In genomic region chr1:61133048-61134019, GRCh38 we compare ENCODE assay signal across 13 cellular contexts. TPM values are rescaled to one million over a fixed set of nuclear protein-coding genes. Genes with fewer than 3 reads are reported as not detected.
DNase-seq lines count a peak whose midpoint lies in the region; ATAC-seq and TF ChIP-seq lines count a peak whose summit lies in the region.
"Had no signal": no experiment of that assay in that cellular context is flagged by ENCODE, and none has a peak within 500 bp of the region (broad histone marks: within the 10 kb centered on the region; RNA-seq: fewer than 3 reads in every experiment).

No MANE protein-coding gene starts in this region.

- 57 to 80% (median 75%) methylated on average over 6 of the region's 6 CpGs for WGBS in heart left ventricle, 4 donors

- TF ChIP-seq POLR2A in heart left ventricle (IDR thresholded peaks at IDR 0.05): no peak
- no peak for TF ChIP-seq POLR2A in uterus (IDR thresholded peaks at IDR 0.05)

- peaks cover 65% of the 10 kb centered on the region for H3K4me1 Mint-ChIP-seq in nephron

- H3K36me3 ChIP-seq in heart left ventricle (no peaks in the 10 kb centered on the region), uterus (no peaks in the 10 kb centered on the region)

- no peaks in the 10 kb centered on the region for H3K27me3 Mint-ChIP-seq in nephron (ENCODE audit: low read depth)

- H3K27ac Mint-ChIP-seq in nephron: peak overlapping the region; percentile 58 to 90 (median 73)
- H3K27ac Mint-ChIP-seq: stimulated activated memory B cell treated with anti-CD40 and anti-IgM and Interleukin-4, amounts not matched to agents 10 μg/mL and 1 μg/mL and 100 μg/mL, for 72 hours had no signal

- H3K4me1 ChIP-seq in heart left ventricle: peaks cover 6 to 59% (median 27%) of the 10 kb centered on the region in 12 donors
- peaks cover 0 to 4% of the 10 kb centered on the region in 2 donors for H3K4me1 ChIP-seq in uterus

- H3K36me3 Mint-ChIP-seq in nephron (ENCODE audit: low read depth): peaks cover 4% of the 10 kb centered on the region
- H3K36me3 Mint-ChIP-seq: natural killer cell treated with Interleukin-12 subunit alpha and Interleukin-12 subunit beta and Interleukin-15 and Interleukin-18, amount 100 ng/mL, for 72 hours; stimulated activated memory B cell treated with anti-CD40 and anti-IgM and Interleukin-4, amounts not matched to agents 10 μg/mL and 1 μg/mL and 100 μg/mL, for 72 hours had no signal

- TF ChIP-seq CTCF in heart left ventricle (IDR thresholded peaks at IDR 0.05) (no peak), dorsolateral prefrontal cortex (IDR thresholded peaks at IDR 0.05 in 54 of 56, conservative IDR thresholded peaks at IDR 0.05 in 2 of 56; ENCODE audit: low read depth in 1 of 56, partially characterized antibody in 56 of 56) (no peak), nephron (IDR thresholded peaks at IDR 0.05; ENCODE audit: unreplicated experiment in 3 of 3) (no peak), uterus (IDR thresholded peaks at IDR 0.05) (no peak)

- intact Hi-C loops in heart left ventricle (cut with DNase I): loop anchor here in 1 of 10 donors (5.0 kb wide), 1 partner anchor 39 kb away; no protein-coding TSS in a partner anchor
- intact Hi-C loops in Right ventricle myocardium superior (cut with DNase I): no loop called here
- intact Hi-C loops in dorsolateral prefrontal cortex (cut with DNase I): no loop called here
- intact Hi-C loops in uterus (cut with DNase I; ENCODE audit: low total_unique reads): no loop called here

- H3K27me3 ChIP-seq in heart left ventricle (no peaks in the 10 kb centered on the region), dorsolateral prefrontal cortex (no peaks in the 10 kb centered on the region), uterus (no peaks in the 10 kb centered on the region)

- H3K9me3 Mint-ChIP-seq in nephron: no peaks in the 10 kb centered on the region
- H3K9me3 Mint-ChIP-seq: natural killer cell treated with Interleukin-12 subunit alpha and Interleukin-12 subunit beta and Interleukin-15 and Interleukin-18, amount 100 ng/mL, for 72 hours; stimulated activated memory B cell treated with anti-CD40 and anti-IgM and Interleukin-4, amounts not matched to agents 10 μg/mL and 1 μg/mL and 100 μg/mL, for 72 hours had no signal

- peak overlapping the region in 11 of 12 donors; percentile 50 to 88 (median 63) for H3K27ac ChIP-seq in heart left ventricle
- peak overlapping the region in 56 of 59 donors; percentile 4 to 84 (median 66) for H3K27ac ChIP-seq in dorsolateral prefrontal cortex
- peak overlapping the region; percentile 55 to 63 for H3K27ac ChIP-seq in uterus

- DNase-seq in heart left ventricle: no peak
- DNase-seq in Right ventricle myocardium superior: no peak
- DNase-seq in dorsolateral prefrontal cortex: no peak
- no peak for DNase-seq in uterus
- no peak for DNase-seq in GM19240 (ENCODE audit: insufficient read length, low spot score)
- DNase-seq: activated CD8-positive, alpha-beta memory T cell treated with anti-CD3 and anti-CD28 coated beads, Interleukin-2, amount 50 U/mL, for 48 hours; T-helper 9 cell had no signal

- H3K4me3 Mint-ChIP-seq in nephron: peak overlapping the region in 1 of 3 experiments; percentile 34
- H3K4me3 Mint-ChIP-seq: natural killer cell treated with Interleukin-12 subunit alpha and Interleukin-12 subunit beta and Interleukin-15 and Interleukin-18, amount 100 ng/mL, for 72 hours; stimulated activated memory B cell treated with anti-CD40 and anti-IgM and Interleukin-4, amounts not matched to agents 10 μg/mL and 1 μg/mL and 100 μg/mL, for 72 hours had no signal

- ATAC-seq in heart left ventricle (peak in 1 of 4 donors; percentile 25), Right ventricle myocardium superior (ENCODE audit: poor library complexity) (no peak), HG03095 (IDR thresholded peaks at IDR 0.05; ENCODE audit: unreplicated experiment) (no peak), GM19397 (IDR thresholded peaks at IDR 0.05; ENCODE audit: unreplicated experiment) (no peak)
- ATAC-seq: GM12878; natural killer cell treated with Interleukin-12 subunit alpha and Interleukin-12 subunit beta and Interleukin-15 and Interleukin-18, amount 100 ng/mL, for 72 hours; stimulated activated memory B cell treated with anti-CD40 and anti-IgM and Interleukin-4, amounts not matched to agents 10 μg/mL and 1 μg/mL and 100 μg/mL, for 72 hours had no signal

- H3K9me3 ChIP-seq in heart left ventricle (no peaks in the 10 kb centered on the region), uterus (no peaks in the 10 kb centered on the region)

- H3K4me3 ChIP-seq in heart left ventricle (peak overlapping the region in 3 of 12 donors; percentile 22 to 31 (median 25)), dorsolateral prefrontal cortex (peak overlapping the region in 34 of 59 donors; percentile 2 to 44 (median 24)), uterus (no peak overlapping the region)
- H3K4me3 ChIP-seq: GM12878 had no signal

RNA-seq across cellular contexts. Expression of gene NFIA, which starts 51.0 kb away (rescaled TPM):
- 100 to 1,000 TPM in 2 of 9 donors, 10 to 100 TPM in 7; 76.6 to 121 (median 98.5) TPM for total RNA-seq in heart left ventricle
- 10 to 100 TPM; 12.7 to 24.3 TPM for polyA plus RNA-seq in heart left ventricle
- total RNA-seq in Right ventricle myocardium superior: 89.5 TPM
- 100 to 1,000 TPM in 40 of 120 experiments, 10 to 100 TPM in 80; 63.0 to 203 (median 91.8) TPM for total RNA-seq in dorsolateral prefrontal cortex
- 100 to 1,000 TPM in 1 of 4 donors, 10 to 100 TPM in 3; 49.2 to 116 (median 64.9) TPM for total RNA-seq in uterus

Comparison
In these comparisons a context has a peak if more than half of its experiments do, and no peak if none do; other contexts are left out.
1. H3K4me3 ChIP-seq: peak in dorsolateral prefrontal cortex (34 of 59); none in uterus (0 of 2).
2. Peak in every context shown above with its lines, with median percentiles within 50 percentile points of each other: H3K27ac ChIP-seq.